Comparison of ENCODE assay signal across 1 cellular context in genomic region chr10:114623661-114624294, GRCh38.
TF ChIP-seq lines count a peak whose summit lies in the region.

No MANE protein-coding gene starts in this region.

TF ChIP-seq in HEK293, 187 proteins besides CTCF, POLR2A, EP300 and RAD21 (continued from another document and continues in another):
- TF ChIP-seq HIC1 (tag by site-specific recombination; IDR thresholded peaks at IDR 0.05), result peak; percentile 28; the same call in 1 of the 2 replicates
- TF ChIP-seq ZNF670 (tag by site-specific recombination; IDR thresholded peaks at IDR 0.05; ENCODE audit: low read depth), result no peak
- peak; percentile 80 for TF ChIP-seq FEZF1 (tag by site-specific recombination; IDR thresholded peaks at IDR 0.05)
- no peak for TF ChIP-seq REST (tag by site-specific recombination; IDR thresholded peaks at IDR 0.05)
- no peak for TF ChIP-seq ZNF621 (tag by site-specific recombination; IDR thresholded peaks at IDR 0.05)
- peak; percentile 74 for TF ChIP-seq ZIC2 (tag by site-specific recombination; IDR thresholded peaks at IDR 0.05)
- TF ChIP-seq ZNF692 (tag by site-specific recombination; IDR thresholded peaks at IDR 0.05), result peak; percentile 56; the same call in 1 of the 2 replicates
- 0 out of 2 replicates have a peak, but pooled peaks have one; percentile 16 for TF ChIP-seq ZNF639 (tag by site-specific recombination; IDR thresholded peaks at IDR 0.05)
- peak; percentile 79 for TF ChIP-seq ZBTB44 (tag by site-specific recombination; IDR thresholded peaks at IDR 0.05)
- no peak for TF ChIP-seq ZNF501 (tag by site-specific recombination; IDR thresholded peaks at IDR 0.05)
- peak; percentile 60; the same call in 1 of the 2 replicates for TF ChIP-seq ZNF391 (tag by site-specific recombination; IDR thresholded peaks at IDR 0.05; ENCODE audit: borderline replicate concordance, low read depth)
- TF ChIP-seq ZNF518A (tag by site-specific recombination; conservative IDR thresholded peaks at IDR 0.05; ENCODE audit: low read depth), result 0 out of 2 replicates have a peak, but pooled peaks have one; percentile 29
- TF ChIP-seq ZBTB20 (tag by site-specific recombination; IDR thresholded peaks at IDR 0.05), result peak; percentile 93
- TF ChIP-seq ZNF544 (tag by site-specific recombination; IDR thresholded peaks at IDR 0.05), result no peak
- TF ChIP-seq ATF2 (tag by site-specific recombination; IDR thresholded peaks at IDR 0.05; ENCODE audit: low read depth), result 0 out of 2 replicates have a peak, but pooled peaks have one; percentile 4
- TF ChIP-seq ZBTB21 (tag by site-specific recombination; IDR thresholded peaks at IDR 0.05), result 0 out of 2 replicates have a peak, but pooled peaks have one; percentile 58
- peak; percentile 98 for TF ChIP-seq PRDM6 (tag by site-specific recombination; IDR thresholded peaks at IDR 0.05)
- peak; percentile 59; the same call in 1 of the 2 replicates for TF ChIP-seq ZNF394 (tag by site-specific recombination; IDR thresholded peaks at IDR 0.05; ENCODE audit: borderline replicate concordance)
- no peak for TF ChIP-seq ZNF23 (tag by site-specific recombination; IDR thresholded peaks at IDR 0.05; ENCODE audit: borderline replicate concordance)
- peak; percentile 72 for TF ChIP-seq GLIS1 (tag by site-specific recombination; IDR thresholded peaks at IDR 0.05)
- TF ChIP-seq BCL11B (tag by site-specific recombination; IDR thresholded peaks at IDR 0.05; ENCODE audit: low read depth), result no peak
- TF ChIP-seq ZBTB8A (tag by site-specific recombination; IDR thresholded peaks at IDR 0.05), result no peak
- peak; percentile 75 for TF ChIP-seq PRDM1 (tag by site-specific recombination; IDR thresholded peaks at IDR 0.05)
- TF ChIP-seq IKZF3 (tag by site-specific recombination; IDR thresholded peaks at IDR 0.05), result peak; percentile 78
- TF ChIP-seq ZNF354C (tag by site-specific recombination; IDR thresholded peaks at IDR 0.05; ENCODE audit: borderline replicate concordance, low read depth), result no peak
- TF ChIP-seq ZNF140 (tag by site-specific recombination; IDR thresholded peaks at IDR 0.05), result no peak
- peak; percentile 84 for TF ChIP-seq ZNF366 (tag by site-specific recombination; conservative IDR thresholded peaks at IDR 0.05)
- no peak for TF ChIP-seq KLF16 (tag by site-specific recombination; IDR thresholded peaks at IDR 0.05)
- peak; percentile 78 for TF ChIP-seq ZNF843 (tag by site-specific recombination; IDR thresholded peaks at IDR 0.05)
- TF ChIP-seq KLF9 (tag by site-specific recombination; IDR thresholded peaks at IDR 0.05; ENCODE audit: low read depth), result 0 out of 2 replicates have a peak, but pooled peaks have one; percentile 14
- TF ChIP-seq TRIM28 (IDR thresholded peaks at IDR 0.05; ENCODE audit: borderline replicate concordance, low read length), result peak; percentile 91; the same call in 1 of the 2 replicates
- peak; percentile 44; the same call in 1 of the 2 replicates for TF ChIP-seq ZNF449 (tag by site-specific recombination; IDR thresholded peaks at IDR 0.05)
- TF ChIP-seq WT1 (tag by site-specific recombination; IDR thresholded peaks at IDR 0.05), result peak; percentile 62
- TF ChIP-seq REPIN1 (tag by site-specific recombination; IDR thresholded peaks at IDR 0.05; ENCODE audit: low read depth), result no peak
- no peak for TF ChIP-seq ZNF146 (tag by site-specific recombination; IDR thresholded peaks at IDR 0.05)
- TF ChIP-seq SCRT1 (tag by site-specific recombination; IDR thresholded peaks at IDR 0.05; ENCODE audit: borderline replicate concordance), result no peak
- 0 out of 2 replicates have a peak, but pooled peaks have one; percentile 21 for TF ChIP-seq ZNF223 (tag by site-specific recombination; IDR thresholded peaks at IDR 0.05)
